In genomic region chr7:139109188-139109982, GRCh38 we compare ENCODE assay signal across 1 cellular context.
TF ChIP-seq lines count a peak whose summit lies in the region.

Gene ZC3HAV1 (minus strand): TSS chr7:139109720. CDS start chr7:139109331, 389 bp downstream.

TF ChIP-seq in SK-N-SH treated with all-trans-retinoic acid at 6 μM for 48 hours, 23 proteins besides CTCF, POLR2A, EP300 and RAD21 (continued from another document):
- no peak for TF ChIP-seq CSRNP3 (CRISPR knock-in tag; IDR thresholded peaks at IDR 0.05)
